ENCODE assay signal across 16 cellular contexts in genomic region chr3:124322966-124323365, GRCh38.
"Had no signal": no experiment of that assay in that cellular context is flagged by ENCODE, and none has a peak within 500 bp of the region (broad histone marks: within the 10 kb centered on the region; RNA-seq: fewer than 3 reads in every experiment).

No MANE protein-coding gene starts in this region.

- H3K27me3 ChIP-seq: hepatocyte, neural progenitor cell, ovary, suprapubic skin, upper lobe of right lung had no signal

- H3K4me3 ChIP-seq: hepatocyte, neural progenitor cell, ovary, suprapubic skin, upper lobe of right lung had no signal

- H3K9me3 ChIP-seq: ovary, suprapubic skin, upper lobe of right lung had no signal

- ATAC-seq: activated T-helper 17 cell treated with anti-CD3 and anti-CD28 coated beads, Interleukin-2, amount 50 U/mL, for 72 hours; effector memory CD8-positive, alpha-beta T cell; left ventricle myocardium superior; stimulated activated naive CD8-positive, alpha-beta T cell treated with anti-CD3 and anti-CD28 coated beads, Interleukin-15, Interleukin-2, amounts not matched to agents 100 U/mL and 50 U/mL, for 24 hours; upper lobe of right lung had no signal

- H3K27ac ChIP-seq: epithelial cell of prostate, hepatocyte, neural progenitor cell, ovary, suprapubic skin, upper lobe of right lung had no signal

- DNase-seq: activated B cell treated with CpG ODN at 0.5 μM for 24 hours; activated CD4-positive, alpha-beta T cell treated with anti-CD3 and anti-CD28 coated beads, Interleukin-2, amount 10 ng/mL, durations not matched to agents 7 days and 5 days; activated naive CD4-positive, alpha-beta T cell treated with anti-CD3 and anti-CD28 coated beads, Interleukin-2, amount 10 ng/mL, durations not matched to agents 7 days and 5 days; activated T-cell treated with anti-CD3 and anti-CD28 coated beads for 4 hours; effector memory CD8-positive, alpha-beta T cell; left ventricle myocardium superior; ovary; stimulated activated CD4-positive, alpha-beta T cell treated with anti-CD3 and anti-CD28 coated beads, Interleukin-4, amount 100 ng/mL, for 1 hour; stimulated activated CD8-positive, alpha-beta memory T cell treated with anti-CD3 and anti-CD28 coated beads, Interleukin-4, amount 100 ng/mL, for 48 hours; stimulated activated naive CD8-positive, alpha-beta T cell treated with anti-CD3 and anti-CD28 coated beads, Interleukin-15, Interleukin-2, amounts not matched to agents 100 U/mL and 50 U/mL, for 24 hours; upper lobe of right lung had no signal

- H3K36me3 ChIP-seq: neural progenitor cell, ovary, suprapubic skin, upper lobe of right lung had no signal

- H3K4me1 ChIP-seq: neural progenitor cell, suprapubic skin, upper lobe of right lung had no signal
